ENCODE assay signal across 25 cellular contexts in the genomic region with DNA sequence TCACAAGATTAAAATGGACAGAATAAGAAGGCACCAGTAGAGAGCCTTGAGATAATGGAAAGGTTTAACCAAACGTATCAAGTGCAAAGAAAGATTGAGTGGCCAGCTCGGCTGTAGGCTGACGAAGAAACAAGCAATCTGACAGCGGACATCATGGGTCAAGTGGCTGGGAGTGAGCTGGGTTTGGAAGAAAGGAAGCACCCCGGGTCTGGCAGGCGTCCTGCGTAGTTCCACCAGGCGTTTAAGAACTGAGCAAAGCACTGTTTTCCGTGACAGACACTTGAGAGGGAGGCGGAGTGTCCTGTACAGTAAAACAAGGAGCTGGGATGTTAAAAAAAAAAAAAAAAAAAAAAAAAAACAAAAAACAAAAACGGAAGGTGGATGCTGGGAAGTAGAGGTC. TPM values are rescaled to one million over a fixed set of nuclear protein-coding genes. Genes with fewer than 3 reads are reported as not detected.
DNase-seq lines count a peak whose midpoint lies in the region; ATAC-seq, FAIRE-seq and TF ChIP-seq lines count a peak whose summit lies in the region.
"Had no signal": no experiment of that assay in that cellular context is flagged by ENCODE, and none has a peak within 500 bp of the region (broad histone marks: within the 10 kb centered on the region; RNA-seq: fewer than 3 reads in every experiment).

No MANE protein-coding gene starts in this region.

- H3K18ac ChIP-seq in H1 (ENCODE audit: extremely low read depth, low read length): no peak overlapping the region

- peak overlapping the region; percentile 38 for H3K4me3 Mint-ChIP-seq in nephron progenitor cell
- H3K4me3 Mint-ChIP-seq in stimulated activated memory B cell treated with anti-CD40 and anti-IgM and Interleukin-4, amounts not matched to agents 10 μg/mL and 1 μg/mL and 100 μg/mL, for 72 hours: no peak overlapping the region
- H3K4me3 Mint-ChIP-seq in WTC11: no peak overlapping the region
- no peak overlapping the region for H3K4me3 Mint-ChIP-seq in progenitor cell of endocrine pancreas (ENCODE audit: low read depth)
- H3K4me3 Mint-ChIP-seq: HFFc6, IgD-negative memory B cell had no signal

- peak overlapping the region; percentile 62; the same call in 1 of the 2 replicates for H2AFZ ChIP-seq in H1 (ENCODE audit: low read length)

- TF ChIP-seq POLR2A in H1 (IDR thresholded peaks at IDR 0.05; ENCODE audit: control extremely low read depth in 1 of 2, low read depth in 2 of 2, low read length in 2 of 2): no peak

- no peaks in the 10 kb centered on the region for H3K79me1 ChIP-seq in H1 (ENCODE audit: low read depth, low read length)

- H3K9ac ChIP-seq in H1 (replicated peaks in 1 of 4; ENCODE audit: extremely low read depth in 1 of 4, low read depth in 3 of 4, low read length in 3 of 4): no peak overlapping the region
- H3K9ac ChIP-seq: SK-N-SH had no signal

- H3K27me3 ChIP-seq in H1 (replicated peaks in 1 of 4; ENCODE audit: control insufficient read depth in 3 of 4, extremely low read depth in 1 of 4, insufficient read depth in 3 of 4, low read length in 3 of 4): no peaks in the 10 kb centered on the region

- H3K4me1 Mint-ChIP-seq in nephron progenitor cell: peaks cover 59% of the 10 kb centered on the region
- H3K4me1 Mint-ChIP-seq in stimulated activated memory B cell treated with anti-CD40 and anti-IgM and Interleukin-4, amounts not matched to agents 10 μg/mL and 1 μg/mL and 100 μg/mL, for 72 hours: no peaks in the 10 kb centered on the region
- H3K4me1 Mint-ChIP-seq in WTC11: peaks cover 19% of the 10 kb centered on the region
- H3K4me1 Mint-ChIP-seq in progenitor cell of endocrine pancreas (ENCODE audit: low read depth): peaks cover 9% of the 10 kb centered on the region
- H3K4me1 Mint-ChIP-seq: IgD-negative memory B cell had no signal

- no peaks in the 10 kb centered on the region for H3K23me2 ChIP-seq in H1 (ENCODE audit: low read depth, low read length)

- no peak overlapping the region for H2BK120ac ChIP-seq in H1 (replicated peaks; ENCODE audit: low read depth, low read length)

- H3K4ac ChIP-seq in H1 (replicated peaks; ENCODE audit: insufficient read length, low read depth, low read length): no peak overlapping the region

- 85% methylated on average over 10 of the region's 11 CpGs; no CpG with 5 or more reads in 1 of the 2 experiments for WGBS in H1 (ENCODE audit: extremely low coverage in 1 of 2, insufficient coverage in 1 of 2, insufficient read length in 1 of 2, insufficient replicate concordance in 2 of 2, low coverage in 1 of 2, low lambda C conversion rate in 2 of 2, missing lambda C conversion rate in 1 of 2), 2 experiments

- no peaks in the 10 kb centered on the region for H3K4me1 ChIP-seq in H1 (replicated peaks in 1 of 4; ENCODE audit: control insufficient read depth in 3 of 4, insufficient read depth in 4 of 4, low read length in 3 of 4)

- H4K8ac ChIP-seq in H1 (ENCODE audit: extremely low read depth, insufficient read depth, low read length): no peak overlapping the region

- DNase-seq in AG08396 (ENCODE audit: low spot score): peak; percentile 8
- peak; percentile 38 for DNase-seq in ELF-1 (ENCODE audit: low read depth, low spot score)
- no peak for DNase-seq in H1 (ENCODE audit: low read depth in 1 of 2, low spot score in 2 of 2)
- no peak for DNase-seq in nephron progenitor cell
- no peak for DNase-seq in cerebellar cortex (ENCODE audit: low spot score)
- no peak for DNase-seq in WTC11 (ENCODE audit: low spot score)
- DNase-seq in progenitor cell of endocrine pancreas (ENCODE audit: low spot score, unreplicated experiment): no peak
- DNase-seq: ACHN, AML-193, HFFc6, Karpas-422, NCI-H1417 treated with DMSO at 0.1 percent for 48 hours, NCI-H1930, NCI-H510A treated with DMSO at 0.1 percent for 48 hours, NCI-H82, OCI-M1, SHP77 treated with DMSO at 0.1 percent for 48 hours, SK-N-SH had no signal

- H2BK20ac ChIP-seq in H1 (ENCODE audit: low read length): no peak overlapping the region

- no peak overlapping the region for H3K14ac ChIP-seq in H1 (ENCODE audit: insufficient read length)

- no peaks in the 10 kb centered on the region for H3K79me2 ChIP-seq in H1 (ENCODE audit: control insufficient read depth in 1 of 2, insufficient read depth in 2 of 2, low read length in 2 of 2)

- no peak for TF ChIP-seq CTCF in H1 (IDR thresholded peaks at IDR 0.05; ENCODE audit: control extremely low read depth in 1 of 3, insufficient read depth in 1 of 3, low read depth in 1 of 3, low read length in 3 of 3)
- TF ChIP-seq CTCF in nephron progenitor cell (IDR thresholded peaks at IDR 0.05): no peak
- no peak for TF ChIP-seq CTCF in WTC11 (IDR thresholded peaks at IDR 0.05)
- TF ChIP-seq CTCF in progenitor cell of endocrine pancreas (IDR thresholded peaks at IDR 0.05; ENCODE audit: unreplicated experiment): no peak

- CTCF ChIA-PET in H1 (lab: Charles Lee; ENCODE audit: partially characterized antibody) (no interaction called here), WTC11 (lab: Charles Lee) (interaction anchor here (0.9 to 1.8 kb wide), 2 partner anchors 26 to 77 kb away, joined by 3 read pairs; no protein-coding TSS in a partner anchor)

- no peak for ATAC-seq in stimulated activated memory B cell treated with anti-CD40 and anti-IgM and Interleukin-4, amounts not matched to agents 10 μg/mL and 1 μg/mL and 100 μg/mL, for 72 hours
- no peak for ATAC-seq in WTC11

- no peak overlapping the region for H3K27ac ChIP-seq in H1 (ENCODE audit: low read depth, low read length)
- H3K27ac ChIP-seq: C4-2B had no signal

- H3K27ac Mint-ChIP-seq in nephron progenitor cell (peak overlapping the region; percentile 91), WTC11 (no peak overlapping the region), progenitor cell of endocrine pancreas (no peak overlapping the region)
- no peak overlapping the region for H3K27ac Mint-ChIP-seq in stimulated activated memory B cell treated with anti-CD40 and anti-IgM and Interleukin-4, amounts not matched to agents 10 μg/mL and 1 μg/mL and 100 μg/mL, for 72 hours
- H3K27ac Mint-ChIP-seq: HFFc6, IgD-negative memory B cell had no signal

- peak overlapping the region; percentile 61 for H4K91ac ChIP-seq in H1 (replicated peaks; ENCODE audit: insufficient read length, low read length)

- no peak overlapping the region for H4K5ac ChIP-seq in H1 (ENCODE audit: insufficient read length, low read depth, low read length)

- no peak for TF ChIP-seq EP300 in H1 (IDR thresholded peaks at IDR 0.05; ENCODE audit: borderline replicate concordance in 1 of 2, low read depth in 2 of 2, low read length in 2 of 2)

- H3K9me3 Mint-ChIP-seq in nephron progenitor cell (peaks cover 4% of the 10 kb centered on the region), WTC11 (no peaks in the 10 kb centered on the region), progenitor cell of endocrine pancreas (ENCODE audit: low read depth) (no peaks in the 10 kb centered on the region)
- peaks cover 2% of the 10 kb centered on the region for H3K9me3 Mint-ChIP-seq in stimulated activated memory B cell treated with anti-CD40 and anti-IgM and Interleukin-4, amounts not matched to agents 10 μg/mL and 1 μg/mL and 100 μg/mL, for 72 hours
- H3K9me3 Mint-ChIP-seq: HFFc6 had no signal

- no peak overlapping the region for H2BK5ac ChIP-seq in H1 (ENCODE audit: low read depth, low read length)

- H3K27me3 Mint-ChIP-seq in nephron progenitor cell (ENCODE audit: low read depth, poor library complexity): peaks cover 12% of the 10 kb centered on the region
- H3K27me3 Mint-ChIP-seq in stimulated activated memory B cell treated with anti-CD40 and anti-IgM and Interleukin-4, amounts not matched to agents 10 μg/mL and 1 μg/mL and 100 μg/mL, for 72 hours: peaks cover 17% of the 10 kb centered on the region
- no peaks in the 10 kb centered on the region for H3K27me3 Mint-ChIP-seq in WTC11 (ENCODE audit: low read depth)
- H3K27me3 Mint-ChIP-seq in progenitor cell of endocrine pancreas: peaks cover 18% of the 10 kb centered on the region

- no peak overlapping the region for H2BK12ac ChIP-seq in H1 (ENCODE audit: low read depth, low read length)

- no peaks in the 10 kb centered on the region for H4K20me1 ChIP-seq in H1 (replicated peaks in 1 of 2; ENCODE audit: control insufficient read depth in 1 of 2, insufficient read depth in 2 of 2, low read length in 2 of 2)

- POLR2A ChIA-PET in H1 (lab: Charles Lee; ENCODE audit: partially characterized antibody) (interaction anchor here (1.7 kb wide), 1 partner anchor 11 kb away, joined by 3 read pairs; no protein-coding TSS in a partner anchor), WTC11 (lab: Charles Lee) (interaction anchor here (0.6 kb wide), 1 partner anchor 10 kb away, joined by 4 read pairs; no protein-coding TSS in a partner anchor)

- no peaks in the 10 kb centered on the region for H3K9me3 ChIP-seq in H1 (ENCODE audit: insufficient read depth in 2 of 2, low read depth in 1 of 2, low read length in 1 of 2)
- H3K9me3 ChIP-seq: SK-N-SH had no signal

- H3K36me3 ChIP-seq in H1 (ENCODE audit: control insufficient read depth in 2 of 4, insufficient read depth in 4 of 4, low read length in 3 of 4): no peaks in the 10 kb centered on the region

- H3K36me3 Mint-ChIP-seq in nephron progenitor cell (ENCODE audit: low read depth): no peaks in the 10 kb centered on the region
- no peaks in the 10 kb centered on the region for H3K36me3 Mint-ChIP-seq in stimulated activated memory B cell treated with anti-CD40 and anti-IgM and Interleukin-4, amounts not matched to agents 10 μg/mL and 1 μg/mL and 100 μg/mL, for 72 hours
- no peaks in the 10 kb centered on the region for H3K36me3 Mint-ChIP-seq in WTC11
- H3K36me3 Mint-ChIP-seq in progenitor cell of endocrine pancreas (ENCODE audit: insufficient read depth): no peaks in the 10 kb centered on the region

- H3K4me2 ChIP-seq in H1 (ENCODE audit: insufficient read depth in 1 of 2, low read depth in 2 of 2, low read length in 2 of 2): no peak overlapping the region
- H3K4me2 ChIP-seq: SK-N-SH had no signal

- H2BK15ac ChIP-seq in H1 (ENCODE audit: low read length): no peak overlapping the region

- H3K23ac ChIP-seq in H1 (ENCODE audit: insufficient read length): no peak overlapping the region

- FAIRE-seq in H1 (lab: Jason Lieb, UNC): no peak
- FAIRE-seq: D721Med, H54, HTR-8/SVneo had no signal

- no peak overlapping the region for H3K56ac ChIP-seq in H1 (replicated peaks; ENCODE audit: insufficient read length, low read depth, low read length)

- no peak for TF ChIP-seq RAD21 in H1 (IDR thresholded peaks at IDR 0.05 in 1 of 2, conservative IDR thresholded peaks at IDR 0.05 in 1 of 2; ENCODE audit: low read depth in 2 of 2, low read length in 2 of 2)

- H3K4me3 ChIP-seq in H1 (ENCODE audit: extremely low read depth in 1 of 4, insufficient read depth in 2 of 4, low read depth in 3 of 4, low read length in 4 of 4): no peak overlapping the region

- no peak overlapping the region for H2AK5ac ChIP-seq in H1 (ENCODE audit: low read depth, low read length)

RNA-seq across cellular contexts. Expression of gene DAPL1, which starts 27.1 kb away (rescaled TPM):
- total RNA-seq in H1 (2021; fragmentation: NEBNext Ultra II Directional; extraction: Animal tissue kit (Norgen Biotek cat#: 25700)): not detected in 2 replicates
- not detected in 2 replicates for polyA plus RNA-seq in H1 (2011; rRNA removed)
- not detected for polyA plus RNA-seq in H1 (2011; cell fraction: cytosol; rRNA removed)
- polyA plus RNA-seq in H1 (2011; cell fraction: nucleus; rRNA removed): not detected
- polyA plus RNA-seq in H1 (2012, experiment 1 of 2): not detected in 4 replicates
- not detected for polyA plus RNA-seq in H1 (2012, experiment 2 of 2)
- polyA plus RNA-seq in H1 (2013, experiment 1 of 2): not detected
- not detected for polyA plus RNA-seq in H1 (2013, experiment 2 of 2)
- not detected in 2 replicates for polyA minus RNA-seq in H1 (2011; rRNA and poly(A)+ RNA removed)
- not detected for polyA minus RNA-seq in H1 (2011; cell fraction: cytosol; rRNA and poly(A)+ RNA removed)
- polyA minus RNA-seq in H1 (2011; cell fraction: nucleus; rRNA and poly(A)+ RNA removed): not detected
- total RNA-seq in WTC11 (2021) (not detected in 3 replicates), progenitor cell of endocrine pancreas (not detected in 2 replicates)
- total RNA-seq: HFFc6, MCF 10A had no signal
- polyA plus RNA-seq: IgD-negative memory B cell, SK-N-SH had no signal

Comparison
In these comparisons a context has a peak if more than half of its experiments do, and no peak if none do; other contexts are left out.
1. DNase-seq: peak in AG08396 (single experiment) and ELF-1 (single experiment); none in H1 (0 of 2), nephron progenitor cell (single experiment), cerebellar cortex (single experiment), WTC11 (single experiment) and progenitor cell of endocrine pancreas (single experiment).